ENCODE assay signal across 12 cellular contexts in genomic region chr15:60493166-60493565, GRCh38. TPM values are rescaled to one million over a fixed set of nuclear protein-coding genes. Genes with fewer than 3 reads are reported as not detected.
DNase-seq lines count a peak whose midpoint lies in the region; ATAC-seq, FAIRE-seq and TF ChIP-seq lines count a peak whose summit lies in the region.
"Had no signal": no experiment of that assay in that cellular context is flagged by ENCODE, and none has a peak within 500 bp of the region (broad histone marks: within the 10 kb centered on the region; RNA-seq: fewer than 3 reads in every experiment).

No MANE protein-coding gene starts in this region.

- H3K4me2 ChIP-seq in K562 (ENCODE audit: insufficient read depth, low read length): no peak overlapping the region
- H3K4me2 ChIP-seq: BLaER1, GM23338 had no signal

- no peaks in the 10 kb centered on the region for H3K36me3 ChIP-seq in Caco-2 (ENCODE audit: control insufficient read depth, insufficient read depth, low read length)
- H3K36me3 ChIP-seq in K562 (ENCODE audit: control insufficient read depth, insufficient read depth, low read length): no peaks in the 10 kb centered on the region
- H3K36me3 ChIP-seq: BLaER1, HAP-1 had no signal

- CTCF ChIA-PET in Caco-2 (lab: Charles Lee): interaction anchor here (0.6 kb wide), 1 partner anchor 14 kb away, joined by 3 read pairs; no protein-coding TSS in a partner anchor
- CTCF ChIA-PET in K562 (lab: Yijun Ruan, JAX; ENCODE audit: low intra/inter-chr PET ratio): no interaction called here

- WGBS in K562 (ENCODE audit: insufficient coverage, low coverage, missing lambda C conversion rate): 20% methylated on average over 4 of the region's 4 CpGs

- H3K27ac ChIP-seq in K562 (ENCODE audit: extremely low read depth, low read depth, low read length): no peak overlapping the region
- H3K27ac ChIP-seq: BLaER1 had no signal

- in situ Hi-C loops in K562 (cut with MboI): no loop called here

- no peak overlapping the region for H3K4me3 Mint-ChIP-seq in activated naive CD4-positive, alpha-beta T cell treated with anti-CD3 and anti-CD28 coated beads, Interleukin-2, amount 50 U/mL, for 24 hours
- no peak overlapping the region for H3K4me3 Mint-ChIP-seq in Caco-2 (ENCODE audit: unreplicated experiment)
- H3K4me3 Mint-ChIP-seq: GM23338 had no signal

- no peak for TF ChIP-seq RAD21 in K562 (CRISPR knock-in tag; conservative IDR thresholded peaks at IDR 0.05 in 1 of 2, IDR thresholded peaks at IDR 0.05 in 1 of 2)

- peak overlapping the region; percentile 65 for H3K27ac Mint-ChIP-seq in activated naive CD4-positive, alpha-beta T cell treated with anti-CD3 and anti-CD28 coated beads, Interleukin-2, amount 50 U/mL, for 24 hours
- peak overlapping the region; percentile 13 for H3K27ac Mint-ChIP-seq in Caco-2 (ENCODE audit: unreplicated experiment)
- H3K27ac Mint-ChIP-seq: GM23338 had no signal

- no peaks in the 10 kb centered on the region for H3K79me2 ChIP-seq in K562 (ENCODE audit: control insufficient read depth, insufficient read depth, low read length)

- no peak overlapping the region for H3K9ac ChIP-seq in K562 (ENCODE audit: insufficient read depth in 1 of 2, low read depth in 2 of 2, low read length in 2 of 2)
- H3K9ac ChIP-seq: BLaER1 had no signal

- TF ChIP-seq POLR2A in K562 (conservative IDR thresholded peaks at IDR 0.05): no peak
- no peak for TF ChIP-seq POLR2A in H54 (IDR thresholded peaks at IDR 0.05; ENCODE audit: low read depth, low read length)

- H2AFZ ChIP-seq in K562 (ENCODE audit: low read depth, low read length): no peak overlapping the region
- H2AFZ ChIP-seq: GM23338 had no signal

- BruUV-seq in Caco-2 (replicated peaks; lab: Mats Ljungman, UMichigan) (no TSS peak), K562 (replicated peaks; lab: Mats Ljungman, UMichigan) (no TSS peak)

- DNase-seq in activated naive CD4-positive, alpha-beta T cell treated with anti-CD3 and anti-CD28 coated beads, Interleukin-2, amount 50 U/mL, for 16 hours: no peak
- no peak for DNase-seq in Caco-2
- no peak for DNase-seq in K562 (ENCODE audit: extremely low read depth in 1 of 4, low spot score in 3 of 4)
- no peak for DNase-seq in NCI-H2029 (lab: John Stamatoyannopoulos, UW)
- no peak for DNase-seq in H54 (ENCODE audit: insufficient read length, low spot score)
- DNase-seq: DMS79 had no signal

- ATAC-seq in K562: no peak
- ATAC-seq: GM12878, GM23338 had no signal

- no peaks in the 10 kb centered on the region for H3K27me3 Mint-ChIP-seq in activated naive CD4-positive, alpha-beta T cell treated with anti-CD3 and anti-CD28 coated beads, Interleukin-2, amount 50 U/mL, for 24 hours
- no peaks in the 10 kb centered on the region for H3K27me3 Mint-ChIP-seq in Caco-2 (ENCODE audit: insufficient read depth, unreplicated experiment)

- 0 out of 2 replicates have a peak, but pooled peaks cover 6% of the 10 kb centered on the region for H3K4me1 ChIP-seq in Caco-2
- H3K4me1 ChIP-seq in K562 (replicated peaks in 1 of 2; ENCODE audit: control insufficient read depth in 2 of 2, insufficient read depth in 2 of 2, low read length in 2 of 2): no peaks in the 10 kb centered on the region
- H3K4me1 ChIP-seq: BLaER1 had no signal

- no peak for FAIRE-seq in K562 (lab: Jason Lieb, UNC)
- no peak for FAIRE-seq in H54 (lab: Jason Lieb, UNC)
- FAIRE-seq: GM12878, GM18507 had no signal

- intact Hi-C loops in Caco-2 (cut with micrococcal nuclease; ENCODE audit: unreplicated experiment): no loop called here
- intact Hi-C loops in K562 (cut with micrococcal nuclease): no loop called here

- H4K20me1 ChIP-seq in K562 (replicated peaks; ENCODE audit: control insufficient read depth, insufficient read depth, low read length): no peaks in the 10 kb centered on the region
- H4K20me1 ChIP-seq: BLaER1 had no signal

- H3K9me1 ChIP-seq in K562 (ENCODE audit: control insufficient read depth, insufficient read depth, low read length): no peaks in the 10 kb centered on the region

- TF ChIP-seq EP300 in K562 (IDR thresholded peaks at IDR 0.05; ENCODE audit: low read length): no peak

- H3K36me3 Mint-ChIP-seq in activated naive CD4-positive, alpha-beta T cell treated with anti-CD3 and anti-CD28 coated beads, Interleukin-2, amount 50 U/mL, for 24 hours: peaks cover 1% of the 10 kb centered on the region
- H3K36me3 Mint-ChIP-seq in Caco-2 (ENCODE audit: insufficient read depth, unreplicated experiment): no peaks in the 10 kb centered on the region

- no peaks in the 10 kb centered on the region for H3K9me3 Mint-ChIP-seq in activated naive CD4-positive, alpha-beta T cell treated with anti-CD3 and anti-CD28 coated beads, Interleukin-2, amount 50 U/mL, for 24 hours
- H3K9me3 Mint-ChIP-seq in Caco-2 (ENCODE audit: unreplicated experiment): no peaks in the 10 kb centered on the region
- H3K9me3 Mint-ChIP-seq: GM23338 had no signal

- POLR2A ChIA-PET in Caco-2 (lab: Charles Lee) (interaction anchor here (0.6 kb wide), 1 partner anchor 1743 kb away, joined by 3 read pairs; no protein-coding TSS in a partner anchor), K562 (lab: Yijun Ruan, JAX) (no interaction called here)

- H3K27me3 ChIP-seq in Caco-2 (replicated peaks; ENCODE audit: control insufficient read depth, insufficient read depth, low read length): no peaks in the 10 kb centered on the region
- H3K27me3 ChIP-seq in K562 (ENCODE audit: control insufficient read depth in 2 of 2, insufficient read depth in 2 of 2, low read length in 2 of 2): peaks cover 0 to 2% of the 10 kb centered on the region in 2 experiments; a peak in 2 of 5 replicates
- H3K27me3 ChIP-seq: BLaER1 had no signal

- H3K4me3 ChIP-seq in Caco-2 (ENCODE audit: low read depth, low read length) (no peak overlapping the region), K562 (no peak overlapping the region)
- H3K4me3 ChIP-seq: BLaER1, GM12878, GM23338, HAP-1 had no signal

- peaks cover 36% of the 10 kb centered on the region for H3K4me1 Mint-ChIP-seq in activated naive CD4-positive, alpha-beta T cell treated with anti-CD3 and anti-CD28 coated beads, Interleukin-2, amount 50 U/mL, for 24 hours
- peaks cover 7% of the 10 kb centered on the region for H3K4me1 Mint-ChIP-seq in Caco-2 (ENCODE audit: low read depth, unreplicated experiment)

- TF ChIP-seq CTCF in Caco-2 (IDR thresholded peaks at IDR 0.05; ENCODE audit: insufficient read depth in 1 of 2, low read depth in 1 of 2, low read length in 1 of 2, severe bottlenecking in 1 of 2, unreplicated experiment in 1 of 2) (no peak), K562 (IDR thresholded peaks at IDR 0.05 in 2 of 3, conservative IDR thresholded peaks at IDR 0.05 in 1 of 3; ENCODE audit: insufficient read depth in 2 of 3, low read depth in 1 of 3, low read length in 3 of 3) (no peak)

- H3K9me3 ChIP-seq in Caco-2 (no peaks in the 10 kb centered on the region), K562 (replicated peaks; ENCODE audit: control insufficient read depth, insufficient read depth, low read depth, low read length) (no peaks in the 10 kb centered on the region)
- H3K9me3 ChIP-seq: BLaER1, HAP-1 had no signal

TF ChIP-seq in K562, 482 proteins besides CTCF, POLR2A, EP300 and RAD21:
- TF ChIP-seq NFRKB (IDR thresholded peaks at IDR 0.05; ENCODE audit: low read depth): no peak
- TF ChIP-seq BMI1 (IDR thresholded peaks at IDR 0.05; ENCODE audit: low read length): 0 out of 2 replicates have a peak, but pooled peaks have one; percentile 51
- TF ChIP-seq CEBPG (CRISPR knock-in tag; IDR thresholded peaks at IDR 0.05): no peak
- TF ChIP-seq CEBPG (tag; conservative IDR thresholded peaks at IDR 0.05 in 1 of 2, IDR thresholded peaks at IDR 0.05 in 1 of 2): no peak
- no peak for TF ChIP-seq TAF15 (IDR thresholded peaks at IDR 0.05; ENCODE audit: low read depth, low read length)
- no peak for TF ChIP-seq SUPT5H (IDR thresholded peaks at IDR 0.05)
- no peak for TF ChIP-seq MYC (IDR thresholded peaks at IDR 0.05; ENCODE audit: low read depth, low read length)
- no peak for TF ChIP-seq MYC (CRISPR knock-in tag; IDR thresholded peaks at IDR 0.05; ENCODE audit: borderline replicate concordance, low read depth)
- TF ChIP-seq ZNF445 (CRISPR knock-in tag; IDR thresholded peaks at IDR 0.05; ENCODE audit: low read depth): no peak

RNA-seq across cellular contexts. Expression of gene ICE2, which starts 14.2 kb away (rescaled TPM):
- total RNA-seq in Caco-2 (2022) (42.3 and 44.5 TPM in 2 replicates), K562 (2014; rRNA removed) (26.6 and 31.0 TPM in 2 replicates), K562 (2014; rRNA removed; fragmentation: Illumina TruSeq; extraction: Trizol) (58.1 and 67.9 TPM in 2 replicates), K562 (2015; rRNA removed; fragmentation: Illumina TruSeq; extraction: Trizol) (51.4 and 59.4 TPM in 2 replicates), K562 (2021) (63.7 and 69.7 TPM in 2 replicates)
- 69.6 and 202 TPM in 2 replicates for total RNA-seq in K562 (2011; cell fraction: chromatin; rRNA removed; ENCODE audit: low replicate concordance)
- 35.4 and 55.4 TPM in 2 replicates for total RNA-seq in K562 (2011; cell fraction: nucleolus; rRNA removed)
- 87.3 and 162 TPM in 2 replicates for total RNA-seq in K562 (2011; cell fraction: nucleoplasm; rRNA removed)
- polyA plus RNA-seq in K562 (2011; rRNA removed) (78.9 and 87.9 TPM in 2 replicates), K562 (2014; fragmentation: Illumina TruSeq; extraction: Trizol) (58.7 and 62.6 TPM in 2 replicates), K562 (2014; fragmentation: Nextera tagmentation; extraction: Ambion mirVana) (10 to 100 TPM; 21.8 to 31.7 TPM), K562 (2014; rRNA removed) (37.9 and 42.0 TPM in 2 replicates)
- polyA plus RNA-seq in K562 (2011; cell fraction: cytosol; rRNA removed): 32.6 and 41.3 TPM in 2 replicates
- 68.8 and 81.9 TPM in 2 replicates for polyA plus RNA-seq in K562 (2011; cell fraction: nucleus; rRNA removed)
- polyA plus RNA-seq in K562 (2012): 36.8 and 38.4 TPM in 2 replicates
- 88.3 and 107 TPM in 2 replicates for polyA minus RNA-seq in K562 (2011; rRNA and poly(A)+ RNA removed)
- polyA minus RNA-seq in K562 (2011; cell fraction: cytosol; rRNA and poly(A)+ RNA removed): 41.0 and 42.8 TPM in 2 replicates
- 73.4 and 123 TPM in 2 replicates for polyA minus RNA-seq in K562 (2011; cell fraction: nucleus; rRNA and poly(A)+ RNA removed)
